In genomic region chr5:96973561-96974401, GRCh38 we compare ENCODE assay signal across 13 cellular contexts. TPM values are rescaled to one million over a fixed set of nuclear protein-coding genes. Genes with fewer than 3 reads are reported as not detected.
DNase-seq lines count a peak whose midpoint lies in the region; ATAC-seq and TF ChIP-seq lines count a peak whose summit lies in the region.
"Had no signal": no experiment of that assay in that cellular context is flagged by ENCODE, and none has a peak within 500 bp of the region (broad histone marks: within the 10 kb centered on the region; RNA-seq: fewer than 3 reads in every experiment).

No MANE protein-coding gene starts in this region.

- H3K27ac ChIP-seq in endodermal cell (ENCODE audit: low read depth, low read length), result no peak overlapping the region
- H3K27ac ChIP-seq: HL-60, Peyer's patch had no signal

- no peak overlapping the region for H3K9ac ChIP-seq in endodermal cell (ENCODE audit: extremely low read depth, low read length, poor library complexity, severe bottlenecking)

- no peak for DNase-seq in activated T-cell treated with anti-CD3 and anti-CD28 coated beads, Interleukin-2, amount 50 U/mL, for 24 hours
- DNase-seq in activated T-cell treated with anti-CD3 and anti-CD28 coated beads, Interleukin-2, amount 50 U/mL, for 48 hours, result no peak
- no peak for DNase-seq in activated CD8-positive, alpha-beta T cell treated with anti-CD3 and anti-CD28 coated beads, Interleukin-2, amount 10 ng/mL, durations not matched to agents 7 days and 5 days
- DNase-seq in stimulated activated effector memory CD8-positive, alpha-beta T cell treated with anti-CD3 and anti-CD28 coated beads, Interleukin-12 subunit alpha, Interleukin-12 subunit beta, amount 100 ng/mL, for 72 hours (ENCODE audit: low spot score in 2 of 2), result no peak
- DNase-seq in endodermal cell, result no peak
- DNase-seq in NCI-H1417 (lab: John Stamatoyannopoulos, UW), result no peak
- no peak for DNase-seq in 8988T
- DNase-seq: DMS79; glutamatergic neuron; Peyer's patch; stimulated activated CD4-positive, alpha-beta T cell treated with anti-CD3 and anti-CD28 coated beads, Interleukin-12 subunit alpha, Interleukin-12 subunit beta, amount 100 ng/mL, for 4 hours had no signal

- H3K27ac Mint-ChIP-seq in activated T-cell treated with anti-CD3 and anti-CD28 coated beads, Interleukin-2, amount 50 U/mL, for 24 hours, result peak overlapping the region; percentile 77
- peak overlapping the region; percentile 40 for H3K27ac Mint-ChIP-seq in activated CD8-positive, alpha-beta T cell treated with anti-CD3 and anti-CD28 coated beads, Interleukin-2, amount 10 ng/mL, durations not matched to agents 7 days and 5 days
- peak overlapping the region; percentile 26 for H3K27ac Mint-ChIP-seq in stimulated activated effector memory CD8-positive, alpha-beta T cell treated with anti-CD3 and anti-CD28 coated beads, Interleukin-12 subunit alpha, Interleukin-12 subunit beta, amount 100 ng/mL, for 72 hours
- H3K27ac Mint-ChIP-seq in endodermal cell, result no peak overlapping the region

- no peaks in the 10 kb centered on the region for H3K9me3 ChIP-seq in endodermal cell (ENCODE audit: control insufficient read depth, low read length)
- H3K9me3 ChIP-seq: Peyer's patch had no signal

- POLR2A ChIA-PET in activated CD8-positive, alpha-beta T cell treated with anti-CD3 and anti-CD28 coated beads, Interleukin-2, amount 10 ng/mL, durations not matched to agents 7 days and 5 days (lab: Charles Lee), result interaction anchor here (0.9 to 1.2 kb wide), 2 partner anchors 11 to 16 kb away, joined by 4 read pairs; no protein-coding TSS in a partner anchor

- H3K36me3 Mint-ChIP-seq in activated T-cell treated with anti-CD3 and anti-CD28 coated beads, Interleukin-2, amount 50 U/mL, for 24 hours (ENCODE audit: low read depth), result peaks cover under 1% of the 10 kb centered on the region
- H3K36me3 Mint-ChIP-seq in activated CD8-positive, alpha-beta T cell treated with anti-CD3 and anti-CD28 coated beads, Interleukin-2, amount 10 ng/mL, durations not matched to agents 7 days and 5 days (ENCODE audit: low read depth), result peaks cover 38% of the 10 kb centered on the region
- peaks cover under 1% of the 10 kb centered on the region for H3K36me3 Mint-ChIP-seq in stimulated activated effector memory CD8-positive, alpha-beta T cell treated with anti-CD3 and anti-CD28 coated beads, Interleukin-12 subunit alpha, Interleukin-12 subunit beta, amount 100 ng/mL, for 72 hours
- H3K36me3 Mint-ChIP-seq in endodermal cell (ENCODE audit: low read depth), result no peaks in the 10 kb centered on the region

- no peaks in the 10 kb centered on the region for H3K36me3 ChIP-seq in endodermal cell (ENCODE audit: control insufficient read depth, insufficient read depth, low read length)
- H3K36me3 ChIP-seq: Peyer's patch had no signal

- no peaks in the 10 kb centered on the region for H3K4me1 ChIP-seq in endodermal cell (ENCODE audit: control insufficient read depth, insufficient read depth, low read length)

- no peaks in the 10 kb centered on the region for H3K27me3 Mint-ChIP-seq in activated T-cell treated with anti-CD3 and anti-CD28 coated beads, Interleukin-2, amount 50 U/mL, for 24 hours
- no peaks in the 10 kb centered on the region for H3K27me3 Mint-ChIP-seq in activated CD8-positive, alpha-beta T cell treated with anti-CD3 and anti-CD28 coated beads, Interleukin-2, amount 10 ng/mL, durations not matched to agents 7 days and 5 days (ENCODE audit: low read depth)
- H3K27me3 Mint-ChIP-seq in endodermal cell (ENCODE audit: insufficient read depth), result no peaks in the 10 kb centered on the region

- H3K4me3 ChIP-seq in endodermal cell (ENCODE audit: low read length), result no peak overlapping the region
- H3K4me3 ChIP-seq: Peyer's patch had no signal

- CTCF ChIA-PET in activated CD8-positive, alpha-beta T cell treated with anti-CD3 and anti-CD28 coated beads, Interleukin-2, amount 10 ng/mL, durations not matched to agents 7 days and 5 days (lab: Charles Lee), result interaction anchor here (0.6 to 2.3 kb wide), 4 partner anchors 11 to 193 kb away, joined by 4 to 9 read pairs (median 6); partner anchors contain the start of gene LIX1

- H3K9me3 Mint-ChIP-seq in activated T-cell treated with anti-CD3 and anti-CD28 coated beads, Interleukin-2, amount 50 U/mL, for 24 hours, result no peaks in the 10 kb centered on the region
- no peaks in the 10 kb centered on the region for H3K9me3 Mint-ChIP-seq in activated CD8-positive, alpha-beta T cell treated with anti-CD3 and anti-CD28 coated beads, Interleukin-2, amount 10 ng/mL, durations not matched to agents 7 days and 5 days (ENCODE audit: insufficient read depth)
- no peaks in the 10 kb centered on the region for H3K9me3 Mint-ChIP-seq in stimulated activated effector memory CD8-positive, alpha-beta T cell treated with anti-CD3 and anti-CD28 coated beads, Interleukin-12 subunit alpha, Interleukin-12 subunit beta, amount 100 ng/mL, for 72 hours
- no peaks in the 10 kb centered on the region for H3K9me3 Mint-ChIP-seq in endodermal cell

- H3K27me3 ChIP-seq in endodermal cell (ENCODE audit: control insufficient read depth, insufficient read depth, low read length, poor library complexity, severe bottlenecking), result no peaks in the 10 kb centered on the region
- H3K27me3 ChIP-seq: Peyer's patch had no signal

- H3K4me1 Mint-ChIP-seq in activated T-cell treated with anti-CD3 and anti-CD28 coated beads, Interleukin-2, amount 50 U/mL, for 24 hours (ENCODE audit: low read depth), result peaks cover 81% of the 10 kb centered on the region
- peaks cover 58% of the 10 kb centered on the region for H3K4me1 Mint-ChIP-seq in activated CD8-positive, alpha-beta T cell treated with anti-CD3 and anti-CD28 coated beads, Interleukin-2, amount 10 ng/mL, durations not matched to agents 7 days and 5 days (ENCODE audit: low read depth)
- H3K4me1 Mint-ChIP-seq in stimulated activated effector memory CD8-positive, alpha-beta T cell treated with anti-CD3 and anti-CD28 coated beads, Interleukin-12 subunit alpha, Interleukin-12 subunit beta, amount 100 ng/mL, for 72 hours, result peaks cover 67% of the 10 kb centered on the region
- peaks cover 5% of the 10 kb centered on the region for H3K4me1 Mint-ChIP-seq in endodermal cell

- TF ChIP-seq CTCF in endodermal cell (conservative IDR thresholded peaks at IDR 0.05), result no peak

- peak; percentile 53 for ATAC-seq in HG03354 (IDR thresholded peaks at IDR 0.05; ENCODE audit: poor library complexity, severe bottlenecking, unreplicated experiment)
- ATAC-seq in activated CD8-positive, alpha-beta T cell treated with anti-CD3 and anti-CD28 coated beads, Interleukin-2, amount 10 ng/mL, durations not matched to agents 7 days and 5 days, result peak; percentile 86
- ATAC-seq in stimulated activated effector memory CD8-positive, alpha-beta T cell treated with anti-CD3 and anti-CD28 coated beads, Interleukin-12 subunit alpha, Interleukin-12 subunit beta, amount 100 ng/mL, for 72 hours, result peak; percentile 87

- WGBS in endodermal cell (ENCODE audit: insufficient coverage in 1 of 2, insufficient read length in 1 of 2), 2 experiments, result 85 to 96% methylated on average over 2 of the region's 2 CpGs

- peak overlapping the region; percentile 23 for H3K4me3 Mint-ChIP-seq in activated T-cell treated with anti-CD3 and anti-CD28 coated beads, Interleukin-2, amount 50 U/mL, for 24 hours
- peak overlapping the region; percentile 11 for H3K4me3 Mint-ChIP-seq in activated CD8-positive, alpha-beta T cell treated with anti-CD3 and anti-CD28 coated beads, Interleukin-2, amount 10 ng/mL, durations not matched to agents 7 days and 5 days
- peak overlapping the region; percentile 28 for H3K4me3 Mint-ChIP-seq in stimulated activated effector memory CD8-positive, alpha-beta T cell treated with anti-CD3 and anti-CD28 coated beads, Interleukin-12 subunit alpha, Interleukin-12 subunit beta, amount 100 ng/mL, for 72 hours
- no peak overlapping the region for H3K4me3 Mint-ChIP-seq in endodermal cell

RNA-seq across cellular contexts. Expression of gene LNPEP, which starts 37.9 kb away (rescaled TPM):
- 10 to 100 TPM; 85.9 to 90.1 TPM for total RNA-seq in activated CD8-positive, alpha-beta T cell treated with anti-CD3 and anti-CD28 coated beads, Interleukin-2, amount 10 ng/mL, durations not matched to agents 7 days and 5 days
- 10 to 100 TPM; 11.2 to 12.3 TPM for total RNA-seq in endodermal cell
- 6.3 TPM for polyA plus RNA-seq in endodermal cell (2013, experiment 1 of 2)
- polyA plus RNA-seq in endodermal cell (2013, experiment 2 of 2), result 6.3 TPM

Comparison
In these comparisons a context has a peak if more than half of its experiments do, and no peak if none do; other contexts are left out.
1. RNA of gene LNPEP, which starts 37.9 kb away (total RNA-seq): 85.9 to 90.1 TPM in activated CD8-positive, alpha-beta T cell treated with anti-CD3 and anti-CD28 coated beads, Interleukin-2, amount 10 ng/mL, durations not matched to agents 7 days and 5 days; 11.2 to 12.3 TPM in endodermal cell; every median in the first group is over 4 times any median in the second.
2. Peak in every context shown above with its lines, with median percentiles within 50 percentile points of each other: ATAC-seq.